8 cellular contexts compared by ENCODE assay signal in genomic region chr18:51195086-51195601, GRCh38. TPM values are rescaled to one million over a fixed set of nuclear protein-coding genes. Genes with fewer than 3 reads are reported as not detected.
DNase-seq lines count a peak whose midpoint lies in the region; ATAC-seq and TF ChIP-seq lines count a peak whose summit lies in the region.

No MANE protein-coding gene starts in this region.

- peak overlapping the region; percentile 90 for H3K27ac ChIP-seq in subcutaneous abdominal adipose tissue (ENCODE audit: low read depth, low read length)

- no peaks in the 10 kb centered on the region for H3K27me3 Mint-ChIP-seq in T-helper 1 cell treated with Interleukin-12 subunit alpha and Interleukin-12 subunit beta and Interleukin-4 antibody, amounts not matched to agents 30 μg/mL and 1 μg/mL, for 36 hours (ENCODE audit: low read depth)
- no peaks in the 10 kb centered on the region for H3K27me3 Mint-ChIP-seq in WTC11 (ENCODE audit: low read depth)

- ATAC-seq in WTC11 (no peak), HG02970 (IDR thresholded peaks at IDR 0.05; ENCODE audit: low FRiP score, unreplicated experiment) (no peak)

- peaks cover 4% of the 10 kb centered on the region for H3K36me3 ChIP-seq in iPS-15b (ENCODE audit: control insufficient read depth, insufficient read depth, low read length)
- no peaks in the 10 kb centered on the region for H3K36me3 ChIP-seq in subcutaneous abdominal adipose tissue (ENCODE audit: control insufficient read depth in 5 of 5, insufficient read depth in 5 of 5, low read length in 5 of 5)

- peak overlapping the region; percentile 93 for H3K4me3 Mint-ChIP-seq in T-helper 1 cell treated with Interleukin-12 subunit alpha and Interleukin-12 subunit beta and Interleukin-4 antibody, amounts not matched to agents 30 μg/mL and 1 μg/mL, for 36 hours
- H3K4me3 Mint-ChIP-seq in WTC11: peak overlapping the region; percentile 96

- peaks cover 45% of the 10 kb centered on the region for H3K4me1 Mint-ChIP-seq in T-helper 1 cell treated with Interleukin-12 subunit alpha and Interleukin-12 subunit beta and Interleukin-4 antibody, amounts not matched to agents 30 μg/mL and 1 μg/mL, for 36 hours (ENCODE audit: low read depth)
- H3K4me1 Mint-ChIP-seq in WTC11: peaks cover 50% of the 10 kb centered on the region

- peak overlapping the region; percentile 68 for H3K4me3 ChIP-seq in iPS-15b (ENCODE audit: low read depth, low read length)
- H3K4me3 ChIP-seq in subcutaneous abdominal adipose tissue (ENCODE audit: low read depth in 1 of 5, low read length in 5 of 5): peak overlapping the region; percentile 88 to 96 (median 94)

- POLR2A ChIA-PET in WTC11 (lab: Charles Lee): interaction anchor here (0.8 to 1.5 kb wide), 2 partner anchors 27 to 223 kb away, joined by 3 read pairs; no protein-coding TSS in a partner anchor

- H3K27me3 ChIP-seq in iPS-15b (ENCODE audit: control insufficient read depth, insufficient read depth, low read length): no peaks in the 10 kb centered on the region
- H3K27me3 ChIP-seq in subcutaneous abdominal adipose tissue (ENCODE audit: control insufficient read depth in 5 of 5, insufficient read depth in 4 of 5, low read length in 5 of 5): no peaks in the 10 kb centered on the region

- peak overlapping the region; percentile 95 for H3K27ac Mint-ChIP-seq in T-helper 1 cell treated with Interleukin-12 subunit alpha and Interleukin-12 subunit beta and Interleukin-4 antibody, amounts not matched to agents 30 μg/mL and 1 μg/mL, for 36 hours
- peak overlapping the region; percentile 50 for H3K27ac Mint-ChIP-seq in WTC11

- TF ChIP-seq CTCF in WTC11 (IDR thresholded peaks at IDR 0.05): no peak

- CTCF ChIA-PET in WTC11 (lab: Charles Lee): interaction anchor here (0.8 to 0.9 kb wide), 2 partner anchors 43 to 59 kb away, joined by 3 to 7 read pairs; no protein-coding TSS in a partner anchor

- H3K9me3 ChIP-seq in iPS-15b (ENCODE audit: control insufficient read depth, insufficient read depth, low read length) (no peaks in the 10 kb centered on the region), subcutaneous abdominal adipose tissue (ENCODE audit: control insufficient read depth in 5 of 5, low read length in 5 of 5) (peaks cover 0 to 6% (median 0%) of the 10 kb centered on the region in 5 donors)

- peaks cover 13% of the 10 kb centered on the region for H3K4me1 ChIP-seq in iPS-15b (ENCODE audit: control insufficient read depth, insufficient read depth, low read length)
- H3K4me1 ChIP-seq in subcutaneous abdominal adipose tissue (ENCODE audit: control insufficient read depth in 5 of 5, insufficient read depth in 5 of 5, low read length in 5 of 5): peaks cover 3 to 51% (median 37%) of the 10 kb centered on the region in 5 donors

- H3K9me3 Mint-ChIP-seq in T-helper 1 cell treated with Interleukin-12 subunit alpha and Interleukin-12 subunit beta and Interleukin-4 antibody, amounts not matched to agents 30 μg/mL and 1 μg/mL, for 36 hours: peaks cover 4% of the 10 kb centered on the region
- H3K9me3 Mint-ChIP-seq in WTC11: peaks cover 3% of the 10 kb centered on the region

- peaks cover 5% of the 10 kb centered on the region for H3K36me3 Mint-ChIP-seq in T-helper 1 cell treated with Interleukin-12 subunit alpha and Interleukin-12 subunit beta and Interleukin-4 antibody, amounts not matched to agents 30 μg/mL and 1 μg/mL, for 36 hours (ENCODE audit: low read depth)
- H3K36me3 Mint-ChIP-seq in WTC11: peaks cover 8% of the 10 kb centered on the region

- H3K9ac ChIP-seq in iPS-15b (ENCODE audit: low read depth, low read length): peak overlapping the region; percentile 14
- peak overlapping the region; percentile 74 to 91 (median 87) for H3K9ac ChIP-seq in subcutaneous abdominal adipose tissue (ENCODE audit: low read length in 5 of 5)

- DNase-seq in T-helper 1 cell: no peak
- DNase-seq in WTC11 (ENCODE audit: low spot score): no peak
- no peak for DNase-seq in activated CD4-positive, alpha-beta T cell treated with anti-CD3 and anti-CD28 coated beads for 48 hours
- DNase-seq in activated CD4-positive, CD25-positive, alpha-beta regulatory T cell (lab: John Stamatoyannopoulos, UW): no peak

TF ChIP-seq in WTC11, 78 proteins besides CTCF, POLR2A, EP300 and RAD21:
- TF ChIP-seq TP53 (CRISPR knock-in tag; IDR thresholded peaks at IDR 0.05): no peak

RNA-seq across cellular contexts. Expression of gene MEX3C, which starts 2.3 kb away (rescaled TPM):
- 70.4 to 79.4 TPM (median 73.9 TPM) in 3 replicates for total RNA-seq in WTC11 (2021)
